In the genomic region with DNA sequence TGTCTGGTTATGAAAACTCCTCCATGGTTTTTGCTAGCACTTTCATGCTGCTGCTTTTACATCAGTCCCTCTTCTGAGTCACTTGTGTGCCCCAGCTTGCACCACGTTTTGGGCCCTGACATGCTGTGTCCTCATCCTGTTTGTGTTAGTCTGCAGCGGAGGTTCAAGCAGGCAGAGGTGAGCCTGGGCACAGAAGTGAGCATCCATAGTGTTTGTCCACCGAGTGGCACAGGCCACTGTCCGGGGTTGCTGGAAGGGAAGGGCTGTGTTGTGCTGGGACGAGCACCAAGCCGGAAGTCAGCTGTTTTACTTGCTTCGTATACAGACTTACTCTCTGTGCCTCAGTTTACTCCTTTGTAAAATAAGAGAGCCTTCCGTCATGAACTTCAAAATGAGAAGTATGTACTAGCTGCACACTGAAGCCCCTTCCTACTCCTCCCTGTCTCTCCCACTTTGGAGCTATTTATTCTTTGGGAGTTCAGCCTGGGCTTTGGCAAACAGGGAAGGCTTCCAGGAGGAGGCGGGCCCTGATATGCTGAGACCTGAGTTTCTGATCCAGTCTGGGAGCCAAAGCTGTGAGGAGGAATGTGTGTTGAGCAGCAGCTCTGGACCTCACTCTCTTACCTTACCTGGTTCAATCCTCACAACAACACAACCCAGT, we compare ENCODE assay signal across 1 cellular context.
A peak's percentile ranks its signal among the peaks of the same experiment; 100 is the strongest.
TF ChIP-seq lines count a peak whose summit lies in the region.

No MANE protein-coding gene starts in this region.

TF ChIP-seq in K562, 482 proteins besides CTCF, POLR2A, EP300 and RAD21 (continued from another document and continues in another):
- TF ChIP-seq, protein P1, sequence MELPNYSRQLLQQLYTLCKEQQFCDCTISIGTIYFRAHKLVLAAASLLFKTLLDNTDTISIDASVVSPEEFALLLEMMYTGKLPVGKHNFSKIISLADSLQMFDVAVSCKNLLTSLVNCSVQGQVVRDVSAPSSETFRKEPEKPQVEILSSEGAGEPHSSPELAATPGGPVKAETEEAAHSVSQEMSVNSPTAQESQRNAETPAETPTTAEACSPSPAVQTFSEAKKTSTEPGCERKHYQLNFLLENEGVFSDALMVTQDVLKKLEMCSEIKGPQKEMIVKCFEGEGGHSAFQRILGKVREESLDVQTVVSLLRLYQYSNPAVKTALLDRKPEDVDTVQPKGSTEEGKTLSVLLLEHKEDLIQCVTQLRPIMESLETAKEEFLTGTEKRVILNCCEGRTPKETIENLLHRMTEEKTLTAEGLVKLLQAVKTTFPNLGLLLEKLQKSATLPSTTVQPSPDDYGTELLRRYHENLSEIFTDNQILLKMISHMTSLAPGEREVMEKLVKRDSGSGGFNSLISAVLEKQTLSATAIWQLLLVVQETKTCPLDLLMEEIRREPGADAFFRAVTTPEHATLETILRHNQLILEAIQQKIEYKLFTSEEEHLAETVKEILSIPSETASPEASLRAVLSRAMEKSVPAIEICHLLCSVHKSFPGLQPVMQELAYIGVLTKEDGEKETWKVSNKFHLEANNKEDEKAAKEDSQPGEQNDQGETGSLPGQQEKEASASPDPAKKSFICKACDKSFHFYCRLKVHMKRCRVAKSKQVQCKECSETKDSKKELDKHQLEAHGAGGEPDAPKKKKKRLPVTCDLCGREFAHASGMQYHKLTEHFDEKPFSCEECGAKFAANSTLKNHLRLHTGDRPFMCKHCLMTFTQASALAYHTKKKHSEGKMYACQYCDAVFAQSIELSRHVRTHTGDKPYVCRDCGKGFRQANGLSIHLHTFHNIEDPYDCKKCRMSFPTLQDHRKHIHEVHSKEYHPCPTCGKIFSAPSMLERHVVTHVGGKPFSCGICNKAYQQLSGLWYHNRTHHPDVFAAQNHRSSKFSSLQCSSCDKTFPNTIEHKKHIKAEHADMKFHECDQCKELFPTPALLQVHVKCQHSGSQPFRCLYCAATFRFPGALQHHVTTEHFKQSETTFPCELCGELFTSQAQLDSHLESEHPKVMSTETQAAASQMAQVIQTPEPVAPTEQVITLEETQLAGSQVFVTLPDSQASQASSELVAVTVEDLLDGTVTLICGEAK (IDR thresholded peaks at IDR 0.05) = 0 out of 2 replicates have a peak, but pooled peaks have one; percentile 8
- TF ChIP-seq, protein P1 (CRISPR knock-in tag; IDR thresholded peaks at IDR 0.05) = no peak
- TF ChIP-seq ASH1L (IDR thresholded peaks at IDR 0.05; ENCODE audit: borderline replicate concordance, low read depth, partially characterized antibody) (no peak), FOXJ3 (CRISPR knock-in tag; IDR thresholded peaks at IDR 0.05) (no peak), KAT8 (IDR thresholded peaks at IDR 0.05; ENCODE audit: low read depth) (no peak), RBBP5 (IDR thresholded peaks at IDR 0.05; ENCODE audit: borderline replicate concordance, insufficient read depth, low read length, poor library complexity, severe bottlenecking) (no peak), ILF3 (IDR thresholded peaks at IDR 0.05; ENCODE audit: borderline replicate concordance) (no peak), ZFPM2 (CRISPR knock-in tag; IDR thresholded peaks at IDR 0.05) (0 out of 2 replicates have a peak, but pooled peaks have one; percentile 14), ZNF143 (CRISPR knock-in tag; IDR thresholded peaks at IDR 0.05) (peak; percentile 52; the same call in 1 of the 2 replicates), JUND (IDR thresholded peaks at IDR 0.05; ENCODE audit: borderline replicate concordance, low read depth, low read length) (no peak), JUND (tag; IDR thresholded peaks at IDR 0.05; ENCODE audit: borderline replicate concordance, low read depth, low read length) (no peak), PHF21A (IDR thresholded peaks at IDR 0.05; ENCODE audit: borderline replicate concordance, low read depth) (no peak), ZNF212 (CRISPR knock-in tag; IDR thresholded peaks at IDR 0.05) (0 out of 2 replicates have a peak, but pooled peaks have one; percentile 34), SP1 (CRISPR knock-in tag; IDR thresholded peaks at IDR 0.05) (no peak), RCOR1 (IDR thresholded peaks at IDR 0.05; ENCODE audit: borderline replicate concordance in 1 of 2, low read depth in 2 of 2, low read length in 2 of 2) (no peak), PTTG1 (tag; IDR thresholded peaks at IDR 0.05; ENCODE audit: low read depth) (no peak), EP400 (IDR thresholded peaks at IDR 0.05) (no peak), HDAC6 (IDR thresholded peaks at IDR 0.05; ENCODE audit: low read depth, low read length) (no peak), ARNT (IDR thresholded peaks at IDR 0.05) (no peak), TAF1 (IDR thresholded peaks at IDR 0.05; ENCODE audit: control insufficient read depth, extremely low read depth, insufficient read depth, low read length, severe bottlenecking) (no peak), NR1H2 (CRISPR knock-in tag; IDR thresholded peaks at IDR 0.05) (0 out of 2 replicates have a peak, but pooled peaks have one; percentile 87), SAP30 (IDR thresholded peaks at IDR 0.05; ENCODE audit: borderline replicate concordance, insufficient read depth, low read depth, low read length, poor library complexity, severe bottlenecking) (no peak), ARID2 (IDR thresholded peaks at IDR 0.05) (no peak), RBM17 (IDR thresholded peaks at IDR 0.05; ENCODE audit: borderline replicate concordance, low read depth, low read length) (no peak), ZNF766 (CRISPR knock-in tag; conservative IDR thresholded peaks at IDR 0.05) (peak; percentile 46; the same call in 1 of the 2 replicates), XRCC5 (IDR thresholded peaks at IDR 0.05; ENCODE audit: low read depth, low read length) (no peak), ZNF696 (CRISPR knock-in tag; conservative IDR thresholded peaks at IDR 0.05) (no peak; the same call in 1 of the 2 replicates), CAMTA2 (CRISPR knock-in tag; conservative IDR thresholded peaks at IDR 0.05) (0 out of 2 replicates have a peak, but pooled peaks have one; percentile 7), HMG20B (CRISPR knock-in tag; IDR thresholded peaks at IDR 0.05) (peak; percentile 36; the same call in 1 of the 2 replicates)
- TF ChIP-seq, protein P2, sequence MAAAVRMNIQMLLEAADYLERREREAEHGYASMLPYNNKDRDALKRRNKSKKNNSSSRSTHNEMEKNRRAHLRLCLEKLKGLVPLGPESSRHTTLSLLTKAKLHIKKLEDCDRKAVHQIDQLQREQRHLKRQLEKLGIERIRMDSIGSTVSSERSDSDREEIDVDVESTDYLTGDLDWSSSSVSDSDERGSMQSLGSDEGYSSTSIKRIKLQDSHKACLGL (CRISPR knock-in tag; IDR thresholded peaks at IDR 0.05; ENCODE audit: borderline replicate concordance, poor library complexity, severe bottlenecking) = no peak
- TF ChIP-seq, protein P3, sequence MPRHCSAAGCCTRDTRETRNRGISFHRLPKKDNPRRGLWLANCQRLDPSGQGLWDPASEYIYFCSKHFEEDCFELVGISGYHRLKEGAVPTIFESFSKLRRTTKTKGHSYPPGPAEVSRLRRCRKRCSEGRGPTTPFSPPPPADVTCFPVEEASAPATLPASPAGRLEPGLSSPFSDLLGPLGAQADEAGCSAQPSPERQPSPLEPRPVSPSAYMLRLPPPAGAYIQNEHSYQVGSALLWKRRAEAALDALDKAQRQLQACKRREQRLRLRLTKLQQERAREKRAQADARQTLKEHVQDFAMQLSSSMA (CRISPR knock-in tag; IDR thresholded peaks at IDR 0.05) = no peak
- TF ChIP-seq, protein P4, sequence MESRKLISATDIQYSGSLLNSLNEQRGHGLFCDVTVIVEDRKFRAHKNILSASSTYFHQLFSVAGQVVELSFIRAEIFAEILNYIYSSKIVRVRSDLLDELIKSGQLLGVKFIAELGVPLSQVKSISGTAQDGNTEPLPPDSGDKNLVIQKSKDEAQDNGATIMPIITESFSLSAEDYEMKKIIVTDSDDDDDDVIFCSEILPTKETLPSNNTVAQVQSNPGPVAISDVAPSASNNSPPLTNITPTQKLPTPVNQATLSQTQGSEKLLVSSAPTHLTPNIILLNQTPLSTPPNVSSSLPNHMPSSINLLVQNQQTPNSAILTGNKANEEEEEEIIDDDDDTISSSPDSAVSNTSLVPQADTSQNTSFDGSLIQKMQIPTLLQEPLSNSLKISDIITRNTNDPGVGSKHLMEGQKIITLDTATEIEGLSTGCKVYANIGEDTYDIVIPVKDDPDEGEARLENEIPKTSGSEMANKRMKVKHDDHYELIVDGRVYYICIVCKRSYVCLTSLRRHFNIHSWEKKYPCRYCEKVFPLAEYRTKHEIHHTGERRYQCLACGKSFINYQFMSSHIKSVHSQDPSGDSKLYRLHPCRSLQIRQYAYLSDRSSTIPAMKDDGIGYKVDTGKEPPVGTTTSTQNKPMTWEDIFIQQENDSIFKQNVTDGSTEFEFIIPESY (CRISPR knock-in tag; IDR thresholded peaks at IDR 0.05) = no peak
- TF ChIP-seq, protein P5, sequence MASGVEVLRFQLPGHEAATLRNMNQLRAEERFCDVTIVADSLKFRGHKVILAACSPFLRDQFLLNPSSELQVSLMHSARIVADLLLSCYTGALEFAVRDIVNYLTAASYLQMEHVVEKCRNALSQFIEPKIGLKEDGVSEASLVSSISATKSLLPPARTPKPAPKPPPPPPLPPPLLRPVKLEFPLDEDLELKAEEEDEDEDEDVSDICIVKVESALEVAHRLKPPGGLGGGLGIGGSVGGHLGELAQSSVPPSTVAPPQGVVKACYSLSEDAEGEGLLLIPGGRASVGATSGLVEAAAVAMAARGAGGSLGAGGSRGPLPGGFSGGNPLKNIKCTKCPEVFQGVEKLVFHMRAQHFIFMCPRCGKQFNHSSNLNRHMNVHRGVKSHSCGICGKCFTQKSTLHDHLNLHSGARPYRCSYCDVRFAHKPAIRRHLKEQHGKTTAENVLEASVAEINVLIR (CRISPR knock-in tag; IDR thresholded peaks at IDR 0.05) = 0 out of 2 replicates have a peak, but pooled peaks have one; percentile 19
- TF ChIP-seq, protein P6, sequence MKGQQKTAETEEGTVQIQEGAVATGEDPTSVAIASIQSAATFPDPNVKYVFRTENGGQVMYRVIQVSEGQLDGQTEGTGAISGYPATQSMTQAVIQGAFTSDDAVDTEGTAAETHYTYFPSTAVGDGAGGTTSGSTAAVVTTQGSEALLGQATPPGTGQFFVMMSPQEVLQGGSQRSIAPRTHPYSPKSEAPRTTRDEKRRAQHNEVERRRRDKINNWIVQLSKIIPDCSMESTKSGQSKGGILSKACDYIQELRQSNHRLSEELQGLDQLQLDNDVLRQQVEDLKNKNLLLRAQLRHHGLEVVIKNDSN (CRISPR knock-in tag; IDR thresholded peaks at IDR 0.05) = peak; percentile 26; the same call in 1 of the 2 replicates
- TF ChIP-seq, protein P7, sequence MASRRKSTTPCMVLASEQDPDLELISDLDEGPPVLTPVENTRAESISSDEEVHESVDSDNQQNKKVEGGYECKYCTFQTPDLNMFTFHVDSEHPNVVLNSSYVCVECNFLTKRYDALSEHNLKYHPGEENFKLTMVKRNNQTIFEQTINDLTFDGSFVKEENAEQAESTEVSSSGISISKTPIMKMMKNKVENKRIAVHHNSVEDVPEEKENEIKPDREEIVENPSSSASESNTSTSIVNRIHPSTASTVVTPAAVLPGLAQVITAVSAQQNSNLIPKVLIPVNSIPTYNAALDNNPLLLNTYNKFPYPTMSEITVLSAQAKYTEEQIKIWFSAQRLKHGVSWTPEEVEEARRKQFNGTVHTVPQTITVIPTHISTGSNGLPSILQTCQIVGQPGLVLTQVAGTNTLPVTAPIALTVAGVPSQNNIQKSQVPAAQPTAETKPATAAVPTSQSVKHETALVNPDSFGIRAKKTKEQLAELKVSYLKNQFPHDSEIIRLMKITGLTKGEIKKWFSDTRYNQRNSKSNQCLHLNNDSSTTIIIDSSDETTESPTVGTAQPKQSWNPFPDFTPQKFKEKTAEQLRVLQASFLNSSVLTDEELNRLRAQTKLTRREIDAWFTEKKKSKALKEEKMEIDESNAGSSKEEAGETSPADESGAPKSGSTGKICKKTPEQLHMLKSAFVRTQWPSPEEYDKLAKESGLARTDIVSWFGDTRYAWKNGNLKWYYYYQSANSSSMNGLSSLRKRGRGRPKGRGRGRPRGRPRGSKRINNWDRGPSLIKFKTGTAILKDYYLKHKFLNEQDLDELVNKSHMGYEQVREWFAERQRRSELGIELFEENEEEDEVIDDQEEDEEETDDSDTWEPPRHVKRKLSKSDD (conservative IDR thresholded peaks at IDR 0.05; ENCODE audit: low read length) = no peak
- TF ChIP-seq, protein P8, sequence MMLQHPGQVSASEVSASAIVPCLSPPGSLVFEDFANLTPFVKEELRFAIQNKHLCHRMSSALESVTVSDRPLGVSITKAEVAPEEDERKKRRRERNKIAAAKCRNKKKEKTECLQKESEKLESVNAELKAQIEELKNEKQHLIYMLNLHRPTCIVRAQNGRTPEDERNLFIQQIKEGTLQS (IDR thresholded peaks at IDR 0.05) = no peak
- TF ChIP-seq, protein P8 (CRISPR knock-in tag; conservative IDR thresholded peaks at IDR 0.05) = no peak
